Comparison of ENCODE assay signal across 19 cellular contexts in the genomic region with DNA sequence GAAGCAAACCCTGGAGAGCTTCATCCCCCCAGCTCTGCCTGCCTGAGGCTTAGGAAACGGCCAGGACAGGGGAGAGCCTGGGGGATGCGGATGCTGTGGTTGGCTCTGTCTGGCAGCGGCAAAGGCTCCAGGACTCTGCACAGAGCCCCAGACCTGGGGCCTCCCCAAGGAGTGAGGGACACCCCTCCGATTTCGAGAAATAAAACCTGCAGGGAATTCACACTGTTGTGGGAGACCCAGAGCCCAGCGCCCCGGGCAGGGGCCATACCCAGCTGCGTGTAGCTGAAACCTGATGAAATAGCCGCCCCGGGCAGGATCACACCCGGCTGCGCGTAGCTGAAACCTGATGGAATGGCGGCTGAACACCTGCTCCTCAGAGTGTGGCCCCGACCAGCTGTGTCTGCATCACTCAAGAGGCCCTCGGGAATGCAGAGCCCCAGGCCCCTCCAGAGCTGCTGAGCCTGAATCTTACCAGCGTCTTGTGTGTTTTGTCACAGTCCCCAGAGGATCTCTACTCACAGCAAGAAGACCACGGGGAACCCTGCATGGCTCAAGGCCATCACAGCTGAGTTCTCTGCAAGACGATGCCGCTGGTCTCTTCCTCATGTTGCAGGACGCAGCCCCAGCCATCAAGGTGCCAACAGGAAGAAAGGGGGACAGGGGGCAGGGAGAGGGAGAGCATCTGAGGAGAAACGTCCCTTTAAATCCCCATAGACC. TPM values are rescaled to one million over a fixed set of nuclear protein-coding genes. Genes with fewer than 3 reads are reported as not detected.
"Had no signal": no experiment of that assay in that cellular context is flagged by ENCODE, and none has a peak within 500 bp of the region (broad histone marks: within the 10 kb centered on the region; RNA-seq: fewer than 3 reads in every experiment).

No MANE protein-coding gene starts in this region.

- ATAC-seq: activated CD8-positive, alpha-beta T cell treated with anti-CD3 and anti-CD28 coated beads, Interleukin-2, amount 10 ng/mL, durations not matched to agents 7 days and 5 days; left cardiac atrium; pancreas; stimulated activated naive CD8-positive, alpha-beta T cell treated with anti-CD3 and anti-CD28 coated beads, Interleukin-15, Interleukin-2, amounts not matched to agents 100 U/mL and 50 U/mL, for 24 hours had no signal

- H3K9me3 ChIP-seq: transverse colon had no signal

- H3K9ac ChIP-seq: neural progenitor cell had no signal

- FAIRE-seq: pancreas had no signal

- H3K36me3 Mint-ChIP-seq: activated naive CD8-positive, alpha-beta T cell treated with anti-CD3 and anti-CD28 coated beads, Interleukin-2, amount 10 ng/mL, durations not matched to agents 7 days and 5 days; naive B cell; neural progenitor cell had no signal

- H3K4me1 ChIP-seq: pancreas, transverse colon had no signal

- H2AFZ ChIP-seq: neural progenitor cell had no signal

- H3K4me2 ChIP-seq: neural progenitor cell had no signal

- H3K4me1 Mint-ChIP-seq: activated CD4-positive, alpha-beta T cell treated with anti-CD3 and anti-CD28 coated beads, Interleukin-2, amount 10 ng/mL, durations not matched to agents 24 days and 14 days; activated naive CD8-positive, alpha-beta T cell treated with anti-CD3 and anti-CD28 coated beads, Interleukin-2, amount 10 ng/mL, durations not matched to agents 7 days and 5 days; naive B cell had no signal

- H3K4me3 ChIP-seq: neural progenitor cell, pancreas, skin epidermis, transverse colon had no signal

- H3K4me3 Mint-ChIP-seq: activated CD4-positive, alpha-beta T cell treated with anti-CD3 and anti-CD28 coated beads, Interleukin-2, amount 10 ng/mL, durations not matched to agents 24 days and 14 days; activated CD8-positive, alpha-beta T cell treated with anti-CD3 and anti-CD28 coated beads, Interleukin-2, amount 10 ng/mL, durations not matched to agents 7 days and 5 days; activated naive CD8-positive, alpha-beta T cell treated with anti-CD3 and anti-CD28 coated beads, Interleukin-2, amount 10 ng/mL, durations not matched to agents 7 days and 5 days; naive B cell; T-helper 2 cell treated with Interferon-gamma antibody and Interleukin-4, amounts not matched to agents 5 μg/mL and 100 μg/mL, for 36 hours had no signal

- H3K9me3 Mint-ChIP-seq: activated CD4-positive, alpha-beta T cell treated with anti-CD3 and anti-CD28 coated beads, Interleukin-2, amount 10 ng/mL, durations not matched to agents 24 days and 14 days; activated naive CD8-positive, alpha-beta T cell treated with anti-CD3 and anti-CD28 coated beads, Interleukin-2, amount 10 ng/mL, durations not matched to agents 7 days and 5 days; T-helper 2 cell treated with Interferon-gamma antibody and Interleukin-4, amounts not matched to agents 5 μg/mL and 100 μg/mL, for 36 hours had no signal

- H3K27ac Mint-ChIP-seq: activated CD4-positive, alpha-beta T cell treated with anti-CD3 and anti-CD28 coated beads, Interleukin-2, amount 10 ng/mL, durations not matched to agents 24 days and 14 days; activated CD8-positive, alpha-beta T cell treated with anti-CD3 and anti-CD28 coated beads, Interleukin-2, amount 10 ng/mL, durations not matched to agents 7 days and 5 days; activated naive CD8-positive, alpha-beta T cell treated with anti-CD3 and anti-CD28 coated beads, Interleukin-2, amount 10 ng/mL, durations not matched to agents 7 days and 5 days; T-helper 2 cell treated with Interferon-gamma antibody and Interleukin-4, amounts not matched to agents 5 μg/mL and 100 μg/mL, for 36 hours had no signal

- H3K36me3 ChIP-seq: brain microvascular endothelial cell, neural progenitor cell, pancreas, transverse colon had no signal

- H3K27ac ChIP-seq: brain microvascular endothelial cell, neural progenitor cell, pancreas, skin epidermis, transverse colon had no signal

- DNase-seq: activated CD4-positive, alpha-beta T cell treated with anti-CD3 and anti-CD28 coated beads, Interleukin-2, amount 10 ng/mL, durations not matched to agents 24 days and 14 days; activated CD4-positive, CD25-positive, alpha-beta regulatory T cell; activated CD8-positive, alpha-beta T cell treated with anti-CD3 and anti-CD28 coated beads, Interleukin-2, amount 10 ng/mL, durations not matched to agents 7 days and 5 days; activated gamma-delta T cell treated with Interleukin-2 at 50 U/mL for 16 hours; activated naive CD8-positive, alpha-beta T cell treated with anti-CD3 and anti-CD28 coated beads, Interleukin-2, amount 10 ng/mL, durations not matched to agents 7 days and 5 days; brain microvascular endothelial cell; effector CD8-positive, alpha-beta T cell; foreskin melanocyte; mammary epithelial cell; naive B cell; stimulated activated CD4-positive, alpha-beta T cell treated with anti-CD3 and anti-CD28 coated beads, Interleukin-4, amount 100 ng/mL, for 24 hours; stimulated activated CD8-positive, alpha-beta memory T cell treated with anti-CD3 and anti-CD28 coated beads, Interleukin-4, amount 100 ng/mL, for 48 hours; stimulated activated naive CD8-positive, alpha-beta T cell treated with anti-CD3 and anti-CD28 coated beads, Interleukin-15, Interleukin-2, amounts not matched to agents 100 U/mL and 50 U/mL, for 24 hours; transverse colon had no signal

RNA-seq across cellular contexts. Expression of a gene that starts 46.5 kb away (rescaled TPM):
- total RNA-seq: activated CD4-positive, alpha-beta T cell treated with anti-CD3 and anti-CD28 coated beads, Interleukin-2, amount 10 ng/mL, durations not matched to agents 24 days and 14 days; activated CD8-positive, alpha-beta T cell treated with anti-CD3 and anti-CD28 coated beads, Interleukin-2, amount 10 ng/mL, durations not matched to agents 7 days and 5 days; activated naive CD8-positive, alpha-beta T cell treated with anti-CD3 and anti-CD28 coated beads, Interleukin-2, amount 10 ng/mL, durations not matched to agents 7 days and 5 days; mammary epithelial cell had no signal
- polyA plus RNA-seq: mammary epithelial cell had no signal
